8 cellular contexts compared by ENCODE assay signal in genomic region chr11:57762235-57762866, GRCh38. TPM values are rescaled to one million over a fixed set of nuclear protein-coding genes. Genes with fewer than 3 reads are reported as not detected.
DNase-seq lines count a peak whose midpoint lies in the region; ATAC-seq and TF ChIP-seq lines count a peak whose summit lies in the region.

No MANE protein-coding gene starts in this region.

- peak overlapping the region; percentile 100 for H3K4me3 Mint-ChIP-seq in endothelial cell (ENCODE audit: unreplicated experiment)

- H3K27me3 Mint-ChIP-seq in endothelial cell (ENCODE audit: unreplicated experiment) = peaks cover 7% of the 10 kb centered on the region

- H3K9me2 ChIP-seq in neural cell (ENCODE audit: insufficient read depth, low read length) = no peaks in the 10 kb centered on the region

- H3K9ac ChIP-seq in neural cell (ENCODE audit: low read length) = peak overlapping the region; percentile 87

- DNase-seq in BJ (ENCODE audit: low read depth) = no peak
- DNase-seq in NCI-H526 treated with DMSO at 0.1 percent for 48 hours (lab: John Stamatoyannopoulos, UW) = peak; percentile 44
- DNase-seq in endothelial cell (ENCODE audit: low spot score) = no peak
- no peak for DNase-seq in HUDEP-2 (lab: John Stamatoyannopoulos, UW; ENCODE audit: unreplicated experiment in 76 of 76)
- DNase-seq in Kasumi-1 (lab: John Stamatoyannopoulos, UW) = no peak

- peaks cover 25% of the 10 kb centered on the region for H3K36me3 Mint-ChIP-seq in endothelial cell (ENCODE audit: low read depth, unreplicated experiment)

- TF ChIP-seq CTCF in BJ (IDR thresholded peaks at IDR 0.05; ENCODE audit: insufficient read depth, low read depth, low read length) (no peak), endothelial cell (IDR thresholded peaks at IDR 0.05; ENCODE audit: unreplicated experiment) (no peak), neural cell (IDR thresholded peaks at IDR 0.05; ENCODE audit: poor library complexity, severe bottlenecking) (no peak)

- H3F3A ChIP-seq in neural cell (ENCODE audit: insufficient read depth, low read length, poor library complexity, severe bottlenecking) = peaks cover 6% of the 10 kb centered on the region

- peaks cover 57% of the 10 kb centered on the region for H3K79me2 ChIP-seq in neural cell (replicated peaks; ENCODE audit: insufficient read depth, low read length)

- POLR2A ChIA-PET in BJ (lab: Charles Lee) = interaction anchor here (1.0 kb wide), 2 partner anchors 16 to 38 kb away, joined by 3 to 5 read pairs; no protein-coding TSS in a partner anchor

- peak overlapping the region; percentile 93 for H3K27ac ChIP-seq in neural cell (ENCODE audit: low read length)

- no peak for TF ChIP-seq RAD21 in neural cell (conservative IDR thresholded peaks at IDR 0.05)

- H3K27ac Mint-ChIP-seq in endothelial cell (ENCODE audit: unreplicated experiment) = peak overlapping the region; percentile 100

- ATAC-seq in HG03135 (IDR thresholded peaks at IDR 0.05; ENCODE audit: unreplicated experiment) (no peak), GM19455 (IDR thresholded peaks at IDR 0.05; ENCODE audit: unreplicated experiment) (no peak)

- H3K27me3 ChIP-seq in BJ (ENCODE audit: control insufficient read depth, insufficient read depth, low read length) = no peaks in the 10 kb centered on the region
- H3K27me3 ChIP-seq in neural cell (ENCODE audit: insufficient read depth, low read depth, low read length) = no peaks in the 10 kb centered on the region

- CTCF ChIA-PET in BJ (lab: Yijun Ruan, JAX) = interaction anchor here (0.9 to 12.1 kb wide), 5 partner anchors 11 to 97 kb away, joined by 3 to 137 read pairs (median 4); partner anchors contain the start of gene BTBD18

- peak overlapping the region; percentile 34 for H2AFZ ChIP-seq in neural cell (ENCODE audit: low read depth, low read length)

- no peaks in the 10 kb centered on the region for H3K36me3 ChIP-seq in BJ (ENCODE audit: control insufficient read depth, insufficient read depth, low read length)
- H3K36me3 ChIP-seq in neural cell (ENCODE audit: insufficient read depth, low read length) = no peaks in the 10 kb centered on the region

- peaks cover 42% of the 10 kb centered on the region for H3K4me1 Mint-ChIP-seq in endothelial cell (ENCODE audit: unreplicated experiment)

- peak overlapping the region; percentile 79 for H3K4me3 ChIP-seq in BJ (ENCODE audit: low read depth, low read length)
- peak overlapping the region; percentile 68 for H3K4me3 ChIP-seq in neural cell (ENCODE audit: low read length)

- H3K4me2 ChIP-seq in neural cell (ENCODE audit: low read length) = peak overlapping the region; percentile 92

- H4K20me1 ChIP-seq in neural cell (ENCODE audit: insufficient read depth) = peaks cover 7% of the 10 kb centered on the region

- no peaks in the 10 kb centered on the region for H3K9me3 ChIP-seq in neural cell (ENCODE audit: low read length)

- H3K9me3 Mint-ChIP-seq in endothelial cell (ENCODE audit: unreplicated experiment) = no peaks in the 10 kb centered on the region

- no peak for TF ChIP-seq EP300 in neural cell (conservative IDR thresholded peaks at IDR 0.05; ENCODE audit: poor library complexity, severe bottlenecking)

TF ChIP-seq in neural cell, 6 proteins besides CTCF, POLR2A, EP300 and RAD21:
- TF ChIP-seq EZH2 (IDR thresholded peaks at IDR 0.05; ENCODE audit: borderline replicate concordance, insufficient read depth, low read length, poor library complexity, severe bottlenecking) (no peak), MXI1 (conservative IDR thresholded peaks at IDR 0.05; ENCODE audit: poor library complexity, severe bottlenecking) (peak; percentile 16)
- TF ChIP-seq, protein P1, sequence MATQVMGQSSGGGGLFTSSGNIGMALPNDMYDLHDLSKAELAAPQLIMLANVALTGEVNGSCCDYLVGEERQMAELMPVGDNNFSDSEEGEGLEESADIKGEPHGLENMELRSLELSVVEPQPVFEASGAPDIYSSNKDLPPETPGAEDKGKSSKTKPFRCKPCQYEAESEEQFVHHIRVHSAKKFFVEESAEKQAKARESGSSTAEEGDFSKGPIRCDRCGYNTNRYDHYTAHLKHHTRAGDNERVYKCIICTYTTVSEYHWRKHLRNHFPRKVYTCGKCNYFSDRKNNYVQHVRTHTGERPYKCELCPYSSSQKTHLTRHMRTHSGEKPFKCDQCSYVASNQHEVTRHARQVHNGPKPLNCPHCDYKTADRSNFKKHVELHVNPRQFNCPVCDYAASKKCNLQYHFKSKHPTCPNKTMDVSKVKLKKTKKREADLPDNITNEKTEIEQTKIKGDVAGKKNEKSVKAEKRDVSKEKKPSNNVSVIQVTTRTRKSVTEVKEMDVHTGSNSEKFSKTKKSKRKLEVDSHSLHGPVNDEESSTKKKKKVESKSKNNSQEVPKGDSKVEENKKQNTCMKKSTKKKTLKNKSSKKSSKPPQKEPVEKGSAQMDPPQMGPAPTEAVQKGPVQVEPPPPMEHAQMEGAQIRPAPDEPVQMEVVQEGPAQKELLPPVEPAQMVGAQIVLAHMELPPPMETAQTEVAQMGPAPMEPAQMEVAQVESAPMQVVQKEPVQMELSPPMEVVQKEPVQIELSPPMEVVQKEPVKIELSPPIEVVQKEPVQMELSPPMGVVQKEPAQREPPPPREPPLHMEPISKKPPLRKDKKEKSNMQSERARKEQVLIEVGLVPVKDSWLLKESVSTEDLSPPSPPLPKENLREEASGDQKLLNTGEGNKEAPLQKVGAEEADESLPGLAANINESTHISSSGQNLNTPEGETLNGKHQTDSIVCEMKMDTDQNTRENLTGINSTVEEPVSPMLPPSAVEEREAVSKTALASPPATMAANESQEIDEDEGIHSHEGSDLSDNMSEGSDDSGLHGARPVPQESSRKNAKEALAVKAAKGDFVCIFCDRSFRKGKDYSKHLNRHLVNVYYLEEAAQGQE (IDR thresholded peaks at IDR 0.05; ENCODE audit: borderline replicate concordance) = peak; percentile 10

RNA-seq across cellular contexts. Expression of gene CTNND1, which starts 0.7 kb away (rescaled TPM):
- polyA plus RNA-seq in BJ (2011; rRNA removed) (145 and 286 TPM in 2 replicates), neural cell (70.3 and 90.3 TPM in 2 replicates)
- 342 and 481 TPM in 2 replicates for polyA minus RNA-seq in BJ (2011; rRNA and poly(A)+ RNA removed)
- total RNA-seq in endothelial cell (ENCODE audit: unreplicated experiment) = 350 TPM
- polyA minus RNA-seq in neural cell = 174 and 182 TPM in 2 replicates

RNA-seq across cellular contexts. Expression of gene BTBD18, which starts 10.7 kb away (rescaled TPM):
- polyA plus RNA-seq in BJ (2011; rRNA removed) (not detected in 2 replicates), neural cell (not detected in 2 replicates)
- not detected in 2 replicates for polyA minus RNA-seq in BJ (2011; rRNA and poly(A)+ RNA removed)
- total RNA-seq in endothelial cell (ENCODE audit: unreplicated experiment) = not detected
- not detected in 2 replicates for polyA minus RNA-seq in neural cell

RNA-seq across cellular contexts. Expression of gene SELENOH, which starts 21.1 kb away (rescaled TPM):
- polyA plus RNA-seq in BJ (2011; rRNA removed) = 50.7 and 68.3 TPM in 2 replicates
- polyA minus RNA-seq in BJ (2011; rRNA and poly(A)+ RNA removed) = 7.5 and 10.4 TPM in 2 replicates
- total RNA-seq in endothelial cell (ENCODE audit: unreplicated experiment) = 210 TPM
- 509 and 546 TPM in 2 replicates for polyA plus RNA-seq in neural cell
- polyA minus RNA-seq in neural cell = 92.3 and 108 TPM in 2 replicates

RNA-seq across cellular contexts. Expression of gene TMX2, which starts 50.0 kb away (rescaled TPM):
- polyA plus RNA-seq in BJ (2011; rRNA removed) (96.7 and 116 TPM in 2 replicates), neural cell (119 and 130 TPM in 2 replicates)
- polyA minus RNA-seq in BJ (2011; rRNA and poly(A)+ RNA removed) = 57.6 and 121 TPM in 2 replicates
- total RNA-seq in endothelial cell (ENCODE audit: unreplicated experiment) = 51.0 TPM
- 58.9 and 65.3 TPM in 2 replicates for polyA minus RNA-seq in neural cell

RNA-seq across cellular contexts. Expression of gene MED19, which starts 50.3 kb away (rescaled TPM):
- polyA plus RNA-seq in BJ (2011; rRNA removed) (25.9 and 28.4 TPM in 2 replicates), neural cell (46.4 and 62.4 TPM in 2 replicates)
- polyA minus RNA-seq in BJ (2011; rRNA and poly(A)+ RNA removed) = 5.3 and 8.1 TPM in 2 replicates
- 20.5 TPM for total RNA-seq in endothelial cell (ENCODE audit: unreplicated experiment)
- polyA minus RNA-seq in neural cell = 37.0 and 39.8 TPM in 2 replicates
